ENCODE assay signal across 23 cellular contexts in the genomic region with DNA sequence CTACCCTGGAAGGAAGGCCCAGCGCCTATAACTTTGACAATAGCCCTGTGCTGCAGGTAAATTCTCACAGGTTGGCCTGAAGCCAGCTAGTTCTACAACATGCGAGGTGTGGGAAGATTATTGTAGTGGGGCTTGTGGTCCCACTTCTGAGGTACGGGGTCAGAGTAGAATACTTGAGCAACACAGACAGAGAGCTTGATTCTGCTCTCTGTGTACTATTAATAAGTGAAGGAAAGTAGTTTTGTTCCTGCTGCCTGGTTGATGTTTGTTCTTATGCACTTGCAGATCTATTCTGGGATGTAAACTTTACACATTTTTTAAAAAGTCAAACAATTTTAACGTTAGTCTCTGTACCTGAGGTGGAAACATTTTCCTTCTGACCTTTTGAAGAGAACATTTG.
A peak's percentile ranks its signal among the peaks of the same experiment; 100 is the strongest.
DNase-seq lines count a peak whose midpoint lies in the region; ATAC-seq, FAIRE-seq and TF ChIP-seq lines count a peak whose summit lies in the region.
"Had no signal": no experiment of that assay in that cellular context is flagged by ENCODE, and none has a peak within 500 bp of the region (broad histone marks: within the 10 kb centered on the region; RNA-seq: fewer than 3 reads in every experiment).

No MANE protein-coding gene starts in this region.

- no peak overlapping the region for H3K4me2 ChIP-seq in K562 (ENCODE audit: insufficient read depth, low read length)
- H3K4me2 ChIP-seq: A549 had no signal

- H3K9me1 ChIP-seq in K562 (ENCODE audit: control insufficient read depth, insufficient read depth, low read length), result no peaks in the 10 kb centered on the region

- POLR2A ChIA-PET in K562 (lab: Yijun Ruan, JAX), result interaction anchor here (1.3 kb wide), 1 partner anchor 9 kb away, joined by 3 read pairs; no protein-coding TSS in a partner anchor

- no peak overlapping the region for H2AFZ ChIP-seq in K562 (ENCODE audit: low read depth, low read length)

- in situ Hi-C loops in K562 (cut with MboI), result no loop called here

- H3K4me1 ChIP-seq in K562 (replicated peaks in 1 of 2; ENCODE audit: control insufficient read depth in 2 of 2, insufficient read depth in 2 of 2, low read length in 2 of 2), result no peaks in the 10 kb centered on the region
- H3K4me1 ChIP-seq in skeletal muscle tissue (ENCODE audit: control insufficient read depth in 3 of 3, insufficient read depth in 3 of 3, low read length in 3 of 3), result peaks cover 28 to 52% (median 37%) of the 10 kb centered on the region in 3 donors

- H3K27me3 ChIP-seq in K562 (ENCODE audit: control insufficient read depth in 2 of 2, insufficient read depth in 2 of 2, low read length in 2 of 2) (peaks cover 22 to 25% of the 10 kb centered on the region in 2 experiments), skeletal muscle tissue (ENCODE audit: control insufficient read depth in 3 of 3, insufficient read depth in 3 of 3, low read length in 3 of 3) (no peaks in the 10 kb centered on the region)

- H3K36me3 Mint-ChIP-seq in HFFc6 (ENCODE audit: low read depth) (peaks cover 38% of the 10 kb centered on the region), nephron progenitor cell (ENCODE audit: low read depth) (peaks cover 32% of the 10 kb centered on the region)
- no peaks in the 10 kb centered on the region for H3K36me3 Mint-ChIP-seq in activated naive CD8-positive, alpha-beta T cell treated with anti-CD3 and anti-CD28 coated beads for 36 hours
- H3K36me3 Mint-ChIP-seq: CD14-positive monocyte, IgD-negative memory B cell had no signal

- no TSS peak for BruUV-seq in K562 (replicated peaks; lab: Mats Ljungman, UMichigan)

- H3K9me3 ChIP-seq in K562 (replicated peaks; ENCODE audit: control insufficient read depth, insufficient read depth, low read depth, low read length) (no peaks in the 10 kb centered on the region), skeletal muscle tissue (ENCODE audit: control insufficient read depth in 3 of 3, low read length in 3 of 3) (no peaks in the 10 kb centered on the region)
- H3K9me3 ChIP-seq: A549 had no signal

- H3K9me3 Mint-ChIP-seq in HFFc6, result no peaks in the 10 kb centered on the region
- H3K9me3 Mint-ChIP-seq in nephron progenitor cell, result no peaks in the 10 kb centered on the region
- H3K9me3 Mint-ChIP-seq in activated naive CD8-positive, alpha-beta T cell treated with anti-CD3 and anti-CD28 coated beads for 36 hours, result no peaks in the 10 kb centered on the region
- H3K9me3 Mint-ChIP-seq: CD14-positive monocyte had no signal

- H4K20me1 ChIP-seq in K562 (replicated peaks; ENCODE audit: control insufficient read depth, insufficient read depth, low read length), result no peaks in the 10 kb centered on the region

- TF ChIP-seq POLR2A in K562 (conservative IDR thresholded peaks at IDR 0.05), result no peak

- H3K4me1 Mint-ChIP-seq in HFFc6 (ENCODE audit: low read depth) (peaks cover 2% of the 10 kb centered on the region; the same call in 1 of the 2 replicates), nephron progenitor cell (peaks cover 34% of the 10 kb centered on the region)
- no peaks in the 10 kb centered on the region for H3K4me1 Mint-ChIP-seq in activated naive CD8-positive, alpha-beta T cell treated with anti-CD3 and anti-CD28 coated beads for 36 hours

- H3K4me3 Mint-ChIP-seq in HFFc6 (no peak overlapping the region), nephron progenitor cell (no peak overlapping the region)
- no peak overlapping the region for H3K4me3 Mint-ChIP-seq in activated naive CD8-positive, alpha-beta T cell treated with anti-CD3 and anti-CD28 coated beads for 36 hours
- H3K4me3 Mint-ChIP-seq: B cell, CD14-positive monocyte, IgD-negative memory B cell had no signal

- FAIRE-seq in K562 (lab: Jason Lieb, UNC), result no peak
- FAIRE-seq: A549, G401.6, GM12892, H1 had no signal

- intact Hi-C loops in K562 (cut with micrococcal nuclease), result no loop called here

- TF ChIP-seq EP300 in K562 (IDR thresholded peaks at IDR 0.05; ENCODE audit: low read length), result no peak

- CTCF ChIA-PET in K562 (lab: Yijun Ruan, JAX; ENCODE audit: low intra/inter-chr PET ratio), result no interaction called here

- H3K79me2 ChIP-seq in K562 (ENCODE audit: control insufficient read depth, insufficient read depth, low read length), result no peaks in the 10 kb centered on the region

- H3K27me3 Mint-ChIP-seq in HFFc6 (ENCODE audit: insufficient read depth) (peaks cover 4% of the 10 kb centered on the region; the same call in 1 of the 2 replicates), nephron progenitor cell (ENCODE audit: low read depth, poor library complexity) (peaks cover 3% of the 10 kb centered on the region)
- H3K27me3 Mint-ChIP-seq in activated naive CD8-positive, alpha-beta T cell treated with anti-CD3 and anti-CD28 coated beads for 36 hours, result peaks cover 11% of the 10 kb centered on the region
- H3K27me3 Mint-ChIP-seq: B cell had no signal

- H3K27ac ChIP-seq in K562 (ENCODE audit: extremely low read depth, low read depth, low read length) (no peak overlapping the region), skeletal muscle tissue (ENCODE audit: low read depth, low read length) (peak overlapping the region; percentile 87)
- H3K27ac ChIP-seq: A549 had no signal

- TF ChIP-seq RAD21 in K562 (CRISPR knock-in tag; conservative IDR thresholded peaks at IDR 0.05 in 1 of 2, IDR thresholded peaks at IDR 0.05 in 1 of 2), result no peak

- no peak for DNase-seq in HFFc6
- no peak for DNase-seq in K562 (ENCODE audit: extremely low read depth in 1 of 4, low spot score in 3 of 4)
- no peak for DNase-seq in nephron progenitor cell
- no peak for DNase-seq in GM19238 (ENCODE audit: insufficient read length, low spot score)
- DNase-seq in activated naive CD8-positive, alpha-beta T cell treated with anti-CD3 and anti-CD28 coated beads for 36 hours, result no peak
- DNase-seq in activated CD4-positive, alpha-beta T cell treated with anti-CD3 and anti-CD28 coated beads, Interleukin-2, amount 50 U/mL, for 1 hour, result no peak
- DNase-seq in NCI-H2081 (lab: John Stamatoyannopoulos, UW), result no peak
- DNase-seq: Kasumi-1, NCI-H1694, NCI-H2081 treated with DMSO at 0.1 percent for 48 hours, NCI-H2171 treated with DMSO at 0.1 percent for 48 hours, NCI-H526, PC-3, Right ventricle myocardium superior had no signal

- TF ChIP-seq CTCF in HFFc6 (IDR thresholded peaks at IDR 0.05), result no peak
- TF ChIP-seq CTCF in K562 (IDR thresholded peaks at IDR 0.05 in 2 of 3, conservative IDR thresholded peaks at IDR 0.05 in 1 of 3; ENCODE audit: insufficient read depth in 2 of 3, low read depth in 1 of 3, low read length in 3 of 3), result no peak
- no peak for TF ChIP-seq CTCF in nephron progenitor cell (IDR thresholded peaks at IDR 0.05)

- no peak for ATAC-seq in K562
- ATAC-seq: A549, HCT116, PC-3 had no signal

- H3K9ac ChIP-seq in K562 (ENCODE audit: insufficient read depth in 1 of 2, low read depth in 2 of 2, low read length in 2 of 2) (no peak overlapping the region), skeletal muscle tissue (ENCODE audit: low read depth in 1 of 3, low read length in 3 of 3) (peak overlapping the region; percentile 34 to 81 (median 74))

- peak overlapping the region; percentile 9 for H3K27ac Mint-ChIP-seq in HFFc6
- peak overlapping the region; percentile 50 for H3K27ac Mint-ChIP-seq in nephron progenitor cell
- no peak overlapping the region for H3K27ac Mint-ChIP-seq in activated naive CD8-positive, alpha-beta T cell treated with anti-CD3 and anti-CD28 coated beads for 36 hours
- H3K27ac Mint-ChIP-seq: B cell, IgD-negative memory B cell had no signal

- H3K36me3 ChIP-seq in K562 (ENCODE audit: control insufficient read depth, insufficient read depth, low read length) (no peaks in the 10 kb centered on the region), skeletal muscle tissue (ENCODE audit: control insufficient read depth in 3 of 3, insufficient read depth in 3 of 3, low read length in 3 of 3) (peaks cover 0 to 11% (median 0%) of the 10 kb centered on the region in 3 donors)

- 0% methylated on average over 4 of the region's 4 CpGs for WGBS in K562 (ENCODE audit: insufficient coverage, low coverage, missing lambda C conversion rate)

- H3K4me3 ChIP-seq in K562 (no peak overlapping the region), skeletal muscle tissue (ENCODE audit: low read length in 3 of 3) (peak overlapping the region; percentile 38 to 67 (median 56))
- H3K4me3 ChIP-seq: A549 had no signal

TF ChIP-seq in K562, 482 proteins besides CTCF, POLR2A, EP300 and RAD21:
- TF ChIP-seq MEF2A (IDR thresholded peaks at IDR 0.05; ENCODE audit: control insufficient read depth, low read depth, low read length), result no peak
- TF ChIP-seq, protein P1, sequence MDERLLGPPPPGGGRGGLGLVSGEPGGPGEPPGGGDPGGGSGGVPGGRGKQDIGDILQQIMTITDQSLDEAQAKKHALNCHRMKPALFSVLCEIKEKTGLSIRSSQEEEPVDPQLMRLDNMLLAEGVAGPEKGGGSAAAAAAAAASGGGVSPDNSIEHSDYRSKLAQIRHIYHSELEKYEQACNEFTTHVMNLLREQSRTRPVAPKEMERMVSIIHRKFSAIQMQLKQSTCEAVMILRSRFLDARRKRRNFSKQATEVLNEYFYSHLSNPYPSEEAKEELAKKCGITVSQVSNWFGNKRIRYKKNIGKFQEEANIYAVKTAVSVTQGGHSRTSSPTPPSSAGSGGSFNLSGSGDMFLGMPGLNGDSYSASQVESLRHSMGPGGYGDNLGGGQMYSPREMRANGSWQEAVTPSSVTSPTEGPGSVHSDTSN (CRISPR knock-in tag; IDR thresholded peaks at IDR 0.05; ENCODE audit: low read depth), result no peak
- TF ChIP-seq, protein P1 (tag; conservative IDR thresholded peaks at IDR 0.05; ENCODE audit: low read depth), result no peak
- TF ChIP-seq NFIC (IDR thresholded peaks at IDR 0.05), result peak; percentile 42; the same call in 1 of the 2 replicates

Comparison
In these comparisons a context has a peak if more than half of its experiments do, and no peak if none do; other contexts are left out.
1. H3K9ac ChIP-seq: peak in skeletal muscle tissue (3 of 3); none in K562 (0 of 2).